ENCODE assay signal across 10 cellular contexts in genomic region chr1:25907473-25908058, GRCh38. TPM values are rescaled to one million over a fixed set of nuclear protein-coding genes. Genes with fewer than 3 reads are reported as not detected.
DNase-seq lines count a peak whose midpoint lies in the region; ATAC-seq, FAIRE-seq and TF ChIP-seq lines count a peak whose summit lies in the region.
"Had no signal": no experiment of that assay in that cellular context is flagged by ENCODE, and none has a peak within 500 bp of the region (broad histone marks: within the 10 kb centered on the region; RNA-seq: fewer than 3 reads in every experiment).

No MANE protein-coding gene starts in this region.

- CTCF ChIA-PET in CD8-positive, alpha-beta memory T cell (lab: Charles Lee) = interaction anchor here (1.6 kb wide), 1 partner anchor 12 kb away, joined by 7 read pairs; no protein-coding TSS in a partner anchor
- CTCF ChIA-PET in activated B cell treated with CpG ODN at 0.5 μM for 24 hours (lab: Charles Lee) = interaction anchor here (1.2 kb wide), 1 partner anchor 12 kb away, joined by 4 read pairs; no protein-coding TSS in a partner anchor

- H3K9me3 Mint-ChIP-seq in CD8-positive, alpha-beta memory T cell = no peaks in the 10 kb centered on the region
- H3K9me3 Mint-ChIP-seq in activated B cell treated with CpG ODN at 0.5 μM for 24 hours (peaks cover 2% of the 10 kb centered on the region), naive B cell (no peaks in the 10 kb centered on the region)
- H3K9me3 Mint-ChIP-seq: activated CD8-positive, alpha-beta T cell treated with anti-CD3 and anti-CD28 coated beads for 36 hours had no signal

- intact Hi-C loops in activated B cell treated with CpG ODN at 0.5 μM for 24 hours (cut with micrococcal nuclease) = loop anchor here (2.0 to 5.0 kb wide), 5 partner anchors 33 to 525 kb away; partner anchors contain the start of genes DHDDS, MTFR1L, PAQR7 and PDIK1L

- H3K27ac ChIP-seq in CD8-positive, alpha-beta memory T cell (ENCODE audit: low read depth, low read length) = no peak overlapping the region

- no peaks in the 10 kb centered on the region for H3K27me3 ChIP-seq in CD8-positive, alpha-beta memory T cell (ENCODE audit: insufficient read depth, low read length, poor library complexity, severe bottlenecking)

- no peaks in the 10 kb centered on the region for H3K27me3 Mint-ChIP-seq in CD8-positive, alpha-beta memory T cell
- no peaks in the 10 kb centered on the region for H3K27me3 Mint-ChIP-seq in activated B cell treated with CpG ODN at 0.5 μM for 24 hours
- no peaks in the 10 kb centered on the region for H3K27me3 Mint-ChIP-seq in naive B cell
- H3K27me3 Mint-ChIP-seq: activated CD8-positive, alpha-beta T cell treated with anti-CD3 and anti-CD28 coated beads for 36 hours had no signal

- POLR2A ChIA-PET in CD8-positive, alpha-beta memory T cell (lab: Charles Lee) = interaction anchor here (3.0 kb wide), 1 partner anchor 91 kb away, joined by 20 read pairs; the partner anchor contains the start of gene PAFAH2
- POLR2A ChIA-PET in activated B cell treated with CpG ODN at 0.5 μM for 24 hours (lab: Charles Lee) = interaction anchor here (3.1 kb wide), 1 partner anchor 90 kb away, joined by 25 read pairs; the partner anchor contains the start of gene PAFAH2

- H3K36me3 ChIP-seq in CD8-positive, alpha-beta memory T cell (ENCODE audit: insufficient read depth, low read length) = no peaks in the 10 kb centered on the region

- H3K4me1 ChIP-seq in CD8-positive, alpha-beta memory T cell (ENCODE audit: insufficient read depth, low read length) = peaks cover 12% of the 10 kb centered on the region

- ATAC-seq in activated B cell treated with CpG ODN at 0.5 μM for 24 hours (ENCODE audit: low read depth) = no peak
- ATAC-seq in naive B cell (ENCODE audit: low read depth in 2 of 2) = no peak
- ATAC-seq: activated CD8-positive, alpha-beta T cell treated with anti-CD3 and anti-CD28 coated beads for 36 hours had no signal

- DNase-seq in NCI-H1092 treated with DMSO at 0.1 percent for 48 hours (lab: John Stamatoyannopoulos, UW) (peak; percentile 41), NCI-H1092 (lab: John Stamatoyannopoulos, UW) (no peak), activated B cell treated with CpG ODN at 0.5 μM for 24 hours (no peak), naive B cell (no peak), globus pallidus (ENCODE audit: low spot score) (no peak), T-helper 9 cell (no peak), RCC 7860 (ENCODE audit: low spot score) (no peak)
- no peak for DNase-seq in CD8-positive, alpha-beta memory T cell
- DNase-seq: left cardiac atrium had no signal

- H3K9me3 ChIP-seq in CD8-positive, alpha-beta memory T cell (ENCODE audit: low read length) = no peaks in the 10 kb centered on the region

- H3K36me3 Mint-ChIP-seq in CD8-positive, alpha-beta memory T cell = peaks cover 0 to 11% (median 2%) of the 10 kb centered on the region in 3 donors
- peaks cover 3% of the 10 kb centered on the region for H3K36me3 Mint-ChIP-seq in activated B cell treated with CpG ODN at 0.5 μM for 24 hours (ENCODE audit: low read depth)
- H3K36me3 Mint-ChIP-seq in naive B cell = no peaks in the 10 kb centered on the region

- FAIRE-seq in RCC 7860 (lab: Jason Lieb, UNC) = no peak

- no peak for TF ChIP-seq CTCF in activated B cell treated with CpG ODN at 0.5 μM for 24 hours (IDR thresholded peaks at IDR 0.05)

- H3K4me1 Mint-ChIP-seq in CD8-positive, alpha-beta memory T cell = peaks cover 15 to 26% (median 25%) of the 10 kb centered on the region in 3 donors
- peaks cover 15% of the 10 kb centered on the region for H3K4me1 Mint-ChIP-seq in activated B cell treated with CpG ODN at 0.5 μM for 24 hours
- H3K4me1 Mint-ChIP-seq in naive B cell = peaks cover 14 to 19% (median 19%) of the 10 kb centered on the region in 3 donors

- H3K4me3 ChIP-seq in CD8-positive, alpha-beta memory T cell (ENCODE audit: low read length) = no peak overlapping the region

- peak overlapping the region in 7 of 8 donors; percentile 22 to 72 (median 52) for H3K27ac Mint-ChIP-seq in CD8-positive, alpha-beta memory T cell
- no peak overlapping the region for H3K27ac Mint-ChIP-seq in activated B cell treated with CpG ODN at 0.5 μM for 24 hours
- peak overlapping the region in 4 of 6 donors; percentile 7 to 85 (median 48) for H3K27ac Mint-ChIP-seq in naive B cell

- H3K4me3 Mint-ChIP-seq in CD8-positive, alpha-beta memory T cell = peak overlapping the region; percentile 25 to 97 (median 86)
- H3K4me3 Mint-ChIP-seq in activated B cell treated with CpG ODN at 0.5 μM for 24 hours = peak overlapping the region; percentile 53
- H3K4me3 Mint-ChIP-seq in naive B cell = peak overlapping the region in 7 of 8 donors; percentile 60 to 98 (median 90)

RNA-seq across cellular contexts. Expression of gene STMN1, which starts 1.3 kb away (rescaled TPM):
- 100 to 1,000 TPM; 306 to 325 TPM for total RNA-seq in CD8-positive, alpha-beta memory T cell
- 88.7 TPM for polyA plus RNA-seq in CD8-positive, alpha-beta memory T cell
- 24.8 and 25.6 TPM in 2 replicates for total RNA-seq in activated B cell treated with CpG ODN at 0.5 μM for 24 hours
- polyA plus RNA-seq in naive B cell (ENCODE audit: low read depth in 6 of 6) = 100 to 1,000 TPM; 109 to 169 (median 137) TPM

RNA-seq across cellular contexts. Expression of gene PAQR7, which starts 32.1 kb away (rescaled TPM):
- total RNA-seq in CD8-positive, alpha-beta memory T cell = 1 to 10 TPM; 7.9 to 8.1 TPM
- polyA plus RNA-seq in CD8-positive, alpha-beta memory T cell = 0.09 TPM
- total RNA-seq in activated B cell treated with CpG ODN at 0.5 μM for 24 hours = 3.7 and 4.6 TPM in 2 replicates
- polyA plus RNA-seq in naive B cell (ENCODE audit: low read depth in 6 of 6) = under 1 TPM in 4 of 6 donors, not detected in 2; 0.08 to 0.24 (median 0.12) TPM

RNA-seq across cellular contexts. Expression of gene AUNIP, which starts 48.3 kb away (rescaled TPM):
- total RNA-seq in CD8-positive, alpha-beta memory T cell = 1 to 10 TPM; 7.3 to 7.4 TPM
- polyA plus RNA-seq in CD8-positive, alpha-beta memory T cell = not detected
- total RNA-seq in activated B cell treated with CpG ODN at 0.5 μM for 24 hours = 0.42 and 0.64 TPM in 2 replicates
- under 1 TPM in 1 of 6 donors, not detected in 5; 0.15 TPM for polyA plus RNA-seq in naive B cell (ENCODE audit: low read depth in 6 of 6)

Comparison
In these comparisons a context has a peak if more than half of its experiments do, and no peak if none do; other contexts are left out.
1. RNA of gene STMN1, which starts 1.3 kb away (total RNA-seq): 306 to 325 TPM in CD8-positive, alpha-beta memory T cell; 24.8 to 25.6 TPM in activated B cell treated with CpG ODN at 0.5 μM for 24 hours; every median in the first group is over 10 times any median in the second.
2. Peak in every context shown above with its lines, with median percentiles within 50 percentile points of each other: H3K4me3 Mint-ChIP-seq.